In genomic region chr17:63888940-63889848, GRCh38 we compare ENCODE assay signal across 10 cellular contexts. TPM values are rescaled to one million over a fixed set of nuclear protein-coding genes. Genes with fewer than 3 reads are reported as not detected.
A peak's percentile ranks its signal among the peaks of the same experiment; 100 is the strongest.
DNase-seq lines count a peak whose midpoint lies in the region; ATAC-seq and TF ChIP-seq lines count a peak whose summit lies in the region.
"Not testable (repeated sequence)": the region's sequence is repeated elsewhere in the genome, so short reads cannot be mapped to it uniquely, and the experiment has no call there.
"Had no signal": no experiment of that assay in that cellular context is flagged by ENCODE, and none has a peak within 500 bp of the region (broad histone marks: within the 10 kb centered on the region; RNA-seq: fewer than 3 reads in every experiment).

No MANE protein-coding gene starts in this region.

- not testable (repeated sequence) for H3K27ac Mint-ChIP-seq in GM23338, memory B cell

- H3K9me3 ChIP-seq in SU-DHL-6 (ENCODE audit: insufficient read depth, low read length) = not testable (repeated sequence)

- H3K36me3 Mint-ChIP-seq in GM23338 (ENCODE audit: low read depth); memory B cell: not testable (repeated sequence)

- not testable (repeated sequence) for H3K27me3 Mint-ChIP-seq in GM23338 (ENCODE audit: insufficient read depth, low read depth, poor library complexity); memory B cell

- H3F3A ChIP-seq in GM23338 (replicated peaks; ENCODE audit: low read depth); SU-DHL-6 (ENCODE audit: insufficient read depth): not testable (repeated sequence)

- not testable (repeated sequence) for H3K4me1 Mint-ChIP-seq in GM23338, memory B cell

- peak; percentile 38 for DNase-seq in CD1c-positive myeloid dendritic cell (ENCODE audit: extremely low spot score)
- peak; percentile 85 for DNase-seq in GM23338 (ENCODE audit: low spot score)
- DNase-seq in NCI-H2196 (lab: John Stamatoyannopoulos, UW; ENCODE audit: unreplicated experiment) = peak; percentile 44
- not testable (repeated sequence) for DNase-seq in astrocyte of the spinal cord (ENCODE audit: low read depth, low spot score); memory B cell (ENCODE audit: low spot score in 2 of 2); stimulated activated naive CD8-positive, alpha-beta T cell treated with anti-CD3 and anti-CD28 coated beads, Interleukin-15, Interleukin-2, amounts not matched to agents 100 U/mL and 50 U/mL, for 24 hours
- peak in 1 of 2 donors; percentile 53 for DNase-seq in foreskin fibroblast

- H3K9me2 ChIP-seq in GM23338 (ENCODE audit: insufficient read depth); SU-DHL-6 (replicated peaks; ENCODE audit: insufficient read depth, low read length): not testable (repeated sequence)

- not testable (repeated sequence) for H2AFZ ChIP-seq in GM23338; SU-DHL-6 (ENCODE audit: low read depth, low read length, severe bottlenecking)

- H3K9ac ChIP-seq in SU-DHL-6 (ENCODE audit: low read length) = not testable (repeated sequence)

- H3K27me3 ChIP-seq in GM23338 (ENCODE audit: insufficient read depth); SU-DHL-6 (ENCODE audit: low read length): not testable (repeated sequence)

- H3K36me3 ChIP-seq in GM23338 (ENCODE audit: insufficient read depth); SU-DHL-6 (ENCODE audit: low read length): not testable (repeated sequence)

- not testable (repeated sequence) for H3K9me3 Mint-ChIP-seq in GM23338, memory B cell

- H3K79me2 ChIP-seq in GM23338 (replicated peaks; ENCODE audit: insufficient read depth); SU-DHL-6 (ENCODE audit: insufficient read depth, low read length): not testable (repeated sequence)

- in situ Hi-C loops in astrocyte of the spinal cord (cut with HindIII; ENCODE audit: low sequenced_read_pairs) = not testable (repeated sequence)

- H3K27ac ChIP-seq in GM23338 (ENCODE audit: low read depth); SU-DHL-6 (ENCODE audit: low read depth, low read length): not testable (repeated sequence)

- not testable (repeated sequence) for H3K4me1 ChIP-seq in GM23338 (ENCODE audit: insufficient read depth)

- H3K4me3 Mint-ChIP-seq in GM23338 = not testable (repeated sequence)
- H3K4me3 Mint-ChIP-seq in memory B cell = peak overlapping the region; percentile 51

- H4K20me1 ChIP-seq in GM23338 (replicated peaks; ENCODE audit: insufficient read depth); SU-DHL-6 (ENCODE audit: low read depth, low read length): not testable (repeated sequence)

- peak; percentile 97 for ATAC-seq in GM23338
- peak; percentile 90 for ATAC-seq in memory B cell (ENCODE audit: low read depth)
- peak; percentile 55 for ATAC-seq in stimulated activated naive CD8-positive, alpha-beta T cell treated with anti-CD3 and anti-CD28 coated beads, Interleukin-15, Interleukin-2, amounts not matched to agents 100 U/mL and 50 U/mL, for 24 hours

- TF ChIP-seq CTCF in GM23338 (conservative IDR thresholded peaks at IDR 0.05; ENCODE audit: low read depth in 2 of 2) = peak; percentile 55 to 72
- TF ChIP-seq CTCF in SU-DHL-6 (IDR thresholded peaks at IDR 0.05; ENCODE audit: insufficient read depth, low read length, poor library complexity, severe bottlenecking) = peak; percentile 32
- TF ChIP-seq CTCF in astrocyte of the spinal cord (IDR thresholded peaks at IDR 0.05; ENCODE audit: low read depth, low read length) = peak; percentile 61
- TF ChIP-seq CTCF in foreskin fibroblast (IDR thresholded peaks at IDR 0.05; ENCODE audit: low read depth, low read length) = peak; percentile 57

- H3K4me3 ChIP-seq in GM23338; SU-DHL-6 (ENCODE audit: insufficient read depth, low read length, poor library complexity, severe bottlenecking); astrocyte of the spinal cord (ENCODE audit: low read depth, low read length); foreskin fibroblast (ENCODE audit: low read depth in 1 of 2, low read length in 2 of 2): not testable (repeated sequence)

- not testable (repeated sequence) for H3K4me2 ChIP-seq in GM23338; SU-DHL-6 (ENCODE audit: low read depth, low read length, poor library complexity, severe bottlenecking)

RNA-seq across cellular contexts. Expression of gene CSH1, which starts 7.2 kb away (rescaled TPM):
- not detected in 2 replicates for total RNA-seq in GM23338 (2014; rRNA removed; shearing (Covaris generic))
- 0.68 TPM in 1 of 2 replicates, not detected in the other for polyA plus RNA-seq in GM23338 (2016; fragmentation: Nextera tagmentation; extraction: Ambion mirVana)
- total RNA-seq: activated CD4-positive, alpha-beta memory T cell treated with anti-CD3 and anti-CD28 coated beads for 36 hours; mononuclear cell had no signal

RNA-seq across cellular contexts. Expression of gene GH2, which starts 7.5 kb away (rescaled TPM):
- total RNA-seq in GM23338 (2014; rRNA removed; shearing (Covaris generic)) = 0.27 and 0.59 TPM in 2 replicates
- polyA plus RNA-seq in GM23338 (2016; fragmentation: Nextera tagmentation; extraction: Ambion mirVana) = 2.3 TPM in 2 replicates
- total RNA-seq: activated CD4-positive, alpha-beta memory T cell treated with anti-CD3 and anti-CD28 coated beads for 36 hours; mononuclear cell had no signal

RNA-seq across cellular contexts. Expression of gene CSH2, which starts 15.7 kb away (rescaled TPM):
- total RNA-seq in GM23338 (2014; rRNA removed; shearing (Covaris generic)) = not detected in 2 replicates
- 0.37 and 0.43 TPM in 2 replicates for polyA plus RNA-seq in GM23338 (2016; fragmentation: Nextera tagmentation; extraction: Ambion mirVana)
- total RNA-seq: activated CD4-positive, alpha-beta memory T cell treated with anti-CD3 and anti-CD28 coated beads for 36 hours had no signal

RNA-seq across cellular contexts. Expression of gene CSHL1, which starts 21.9 kb away (rescaled TPM):
- not detected in 2 replicates for total RNA-seq in GM23338 (2014; rRNA removed; shearing (Covaris generic))
- 0.44 TPM in 1 of 2 replicates, not detected in the other for polyA plus RNA-seq in GM23338 (2016; fragmentation: Nextera tagmentation; extraction: Ambion mirVana)
- total RNA-seq: activated CD4-positive, alpha-beta memory T cell treated with anti-CD3 and anti-CD28 coated beads for 36 hours; mononuclear cell had no signal

RNA-seq across cellular contexts. Expression of gene GH1, which starts 29.4 kb away (rescaled TPM):
- total RNA-seq in GM23338 (2014; rRNA removed; shearing (Covaris generic)) = not detected in 2 replicates
- 0.57 TPM in 1 of 2 replicates, not detected in the other for polyA plus RNA-seq in GM23338 (2016; fragmentation: Nextera tagmentation; extraction: Ambion mirVana)
- total RNA-seq: mononuclear cell had no signal
